Comparison of ENCODE assay signal across 1 cellular context in the genomic region with DNA sequence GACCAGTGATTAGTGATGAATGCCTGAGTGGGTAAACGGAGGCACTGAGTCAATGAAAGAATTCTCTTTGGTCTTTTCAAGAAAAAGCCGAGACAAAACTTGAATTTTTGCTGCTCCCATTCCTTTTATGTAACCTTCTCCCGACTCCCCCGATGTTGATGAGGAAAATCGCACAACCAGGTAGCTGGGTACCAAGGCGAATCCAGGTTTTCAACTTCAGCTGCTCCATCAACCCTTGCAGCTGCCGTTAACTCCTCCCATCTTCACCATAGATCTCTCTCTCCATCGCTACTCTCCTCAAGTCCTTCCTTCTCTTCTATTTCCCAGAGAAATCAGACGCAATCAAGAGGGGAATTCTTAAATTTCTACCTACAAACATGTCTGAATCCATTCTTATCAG.
TF ChIP-seq lines count a peak whose summit lies in the region.

No MANE protein-coding gene starts in this region.

TF ChIP-seq in IMR-90, 13 proteins besides CTCF, POLR2A, EP300 and RAD21:
- TF ChIP-seq CEBPB (IDR thresholded peaks at IDR 0.05; ENCODE audit: low read depth, low read length) (no peak), USF2 (IDR thresholded peaks at IDR 0.05; ENCODE audit: low read depth, low read length) (no peak), MAFK (IDR thresholded peaks at IDR 0.05; ENCODE audit: low read depth, low read length) (no peak), BHLHE40 (IDR thresholded peaks at IDR 0.05; ENCODE audit: low read depth, low read length) (no peak), SMC3 (IDR thresholded peaks at IDR 0.05; ENCODE audit: low read depth, low read length) (no peak), RFX5 (IDR thresholded peaks at IDR 0.05; ENCODE audit: low read depth, low read length) (no peak), NFE2L2 (IDR thresholded peaks at IDR 0.05; ENCODE audit: low read depth, low read length) (no peak), MAZ (IDR thresholded peaks at IDR 0.05; ENCODE audit: borderline replicate concordance, low read depth, low read length) (no peak), MXI1 (IDR thresholded peaks at IDR 0.05; ENCODE audit: borderline replicate concordance, low read depth, low read length) (no peak), CHD1 (IDR thresholded peaks at IDR 0.05; ENCODE audit: low read depth, low read length) (no peak), RCOR1 (IDR thresholded peaks at IDR 0.05; ENCODE audit: insufficient replicate concordance, low read length) (no peak), FOS (IDR thresholded peaks at IDR 0.05; ENCODE audit: low read depth, low read length) (no peak)
- TF ChIP-seq, protein P1, sequence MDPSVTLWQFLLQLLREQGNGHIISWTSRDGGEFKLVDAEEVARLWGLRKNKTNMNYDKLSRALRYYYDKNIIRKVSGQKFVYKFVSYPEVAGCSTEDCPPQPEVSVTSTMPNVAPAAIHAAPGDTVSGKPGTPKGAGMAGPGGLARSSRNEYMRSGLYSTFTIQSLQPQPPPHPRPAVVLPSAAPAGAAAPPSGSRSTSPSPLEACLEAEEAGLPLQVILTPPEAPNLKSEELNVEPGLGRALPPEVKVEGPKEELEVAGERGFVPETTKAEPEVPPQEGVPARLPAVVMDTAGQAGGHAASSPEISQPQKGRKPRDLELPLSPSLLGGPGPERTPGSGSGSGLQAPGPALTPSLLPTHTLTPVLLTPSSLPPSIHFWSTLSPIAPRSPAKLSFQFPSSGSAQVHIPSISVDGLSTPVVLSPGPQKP (IDR thresholded peaks at IDR 0.05; ENCODE audit: borderline replicate concordance, low read depth, low read length), result no peak
